In genomic region chr6:87700729-87701675, GRCh38 we compare ENCODE assay signal across 1 cellular context.
TF ChIP-seq lines count a peak whose summit lies in the region.

No MANE protein-coding gene starts in this region.

TF ChIP-seq in HepG2, 621 proteins besides CTCF, POLR2A, EP300 and RAD21 (continued from another document and continues in another):
- TF ChIP-seq ZNF33B (CRISPR knock-in tag; IDR thresholded peaks at IDR 0.05) (no peak), AFF4 (CRISPR knock-in tag; IDR thresholded peaks at IDR 0.05) (peak; percentile 88; the same call in 1 of the 2 replicates), SRSF4 (IDR thresholded peaks at IDR 0.05; ENCODE audit: low read depth, low read length, poor library complexity, severe bottlenecking) (no peak), ATM (IDR thresholded peaks at IDR 0.05; ENCODE audit: borderline replicate concordance) (no peak), ZNF782 (CRISPR knock-in tag; IDR thresholded peaks at IDR 0.05; ENCODE audit: borderline replicate concordance) (no peak), ZFP90 (CRISPR knock-in tag; IDR thresholded peaks at IDR 0.05; ENCODE audit: borderline replicate concordance) (0 out of 2 replicates have a peak, but pooled peaks have one; percentile 10), ZBTB7B (CRISPR knock-in tag; IDR thresholded peaks at IDR 0.05) (no peak; the same call in 1 of the 2 replicates), MZF1 (CRISPR knock-in tag; IDR thresholded peaks at IDR 0.05; ENCODE audit: borderline replicate concordance) (no peak), FOSL2 (CRISPR knock-in tag; IDR thresholded peaks at IDR 0.05) (no peak), ZNF512B (CRISPR knock-in tag; IDR thresholded peaks at IDR 0.05; ENCODE audit: borderline replicate concordance) (no peak), ARNT (IDR thresholded peaks at IDR 0.05) (no peak), ZNF549 (CRISPR knock-in tag; IDR thresholded peaks at IDR 0.05) (no peak), GATA4 (IDR thresholded peaks at IDR 0.05; ENCODE audit: borderline replicate concordance, low read depth) (no peak), HOXA5 (CRISPR knock-in tag; IDR thresholded peaks at IDR 0.05) (0 out of 2 replicates have a peak, but pooled peaks have one; percentile 21), KMT2B (CRISPR knock-in tag; IDR thresholded peaks at IDR 0.05) (no peak), ZNF329 (CRISPR knock-in tag; IDR thresholded peaks at IDR 0.05; ENCODE audit: low read depth) (no peak), GATAD2A (CRISPR knock-in tag; IDR thresholded peaks at IDR 0.05) (peak; percentile 44; the same call in 1 of the 2 replicates), AKNA (CRISPR knock-in tag; IDR thresholded peaks at IDR 0.05; ENCODE audit: borderline replicate concordance) (no peak), ZFY (CRISPR knock-in tag; IDR thresholded peaks at IDR 0.05) (no peak), SRSF9 (IDR thresholded peaks at IDR 0.05; ENCODE audit: borderline replicate concordance, insufficient read depth, low read depth, low read length, poor library complexity, severe bottlenecking) (no peak), SETDB1 (CRISPR knock-in tag; IDR thresholded peaks at IDR 0.05; ENCODE audit: borderline replicate concordance) (no peak), SALL1 (CRISPR knock-in tag; IDR thresholded peaks at IDR 0.05) (no peak), ZNF749 (CRISPR knock-in tag; IDR thresholded peaks at IDR 0.05; ENCODE audit: borderline replicate concordance) (no peak), ZNF232 (CRISPR knock-in tag; IDR thresholded peaks at IDR 0.05; ENCODE audit: borderline replicate concordance) (no peak), REXO4 (CRISPR knock-in tag; IDR thresholded peaks at IDR 0.05; ENCODE audit: borderline replicate concordance) (0 out of 2 replicates have a peak, but pooled peaks have one; percentile 75), XRCC5 (optimal IDR thresholded peaks at IDR 0.05; ENCODE audit: low read length) (no peak), NAIF1 (CRISPR knock-in tag; IDR thresholded peaks at IDR 0.05; ENCODE audit: borderline replicate concordance) (no peak), FOXA1 (IDR thresholded peaks at IDR 0.05) (no peak), FOXA1 (CRISPR knock-in tag; IDR thresholded peaks at IDR 0.05) (0 out of 2 replicates have a peak, but pooled peaks have one; percentile 6), REST (IDR thresholded peaks at IDR 0.05; ENCODE audit: borderline replicate concordance in 1 of 2, low read depth in 1 of 2, low read length in 2 of 2) (no peak), FOXO1 (CRISPR knock-in tag; IDR thresholded peaks at IDR 0.05) (no peak)
- TF ChIP-seq, protein P1, sequence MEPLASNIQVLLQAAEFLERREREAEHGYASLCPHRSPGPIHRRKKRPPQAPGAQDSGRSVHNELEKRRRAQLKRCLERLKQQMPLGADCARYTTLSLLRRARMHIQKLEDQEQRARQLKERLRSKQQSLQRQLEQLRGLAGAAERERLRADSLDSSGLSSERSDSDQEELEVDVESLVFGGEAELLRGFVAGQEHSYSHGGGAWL (CRISPR knock-in tag; IDR thresholded peaks at IDR 0.05) = no peak
- TF ChIP-seq, protein P2, sequence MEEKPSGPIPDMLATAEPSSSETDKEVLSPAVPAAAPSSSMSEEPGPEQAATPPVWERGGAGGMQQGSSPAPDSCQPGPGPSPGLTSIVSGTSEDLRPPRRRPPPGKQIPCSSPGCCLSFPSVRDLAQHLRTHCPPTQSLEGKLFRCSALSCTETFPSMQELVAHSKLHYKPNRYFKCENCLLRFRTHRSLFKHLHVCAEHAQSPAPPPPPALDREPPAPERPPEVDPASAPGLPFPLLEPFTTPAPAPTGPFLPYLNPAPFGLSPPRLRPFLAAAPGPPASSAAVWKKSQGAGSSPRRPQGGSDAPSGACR (CRISPR knock-in tag; IDR thresholded peaks at IDR 0.05) = no peak
- TF ChIP-seq, protein P3, sequence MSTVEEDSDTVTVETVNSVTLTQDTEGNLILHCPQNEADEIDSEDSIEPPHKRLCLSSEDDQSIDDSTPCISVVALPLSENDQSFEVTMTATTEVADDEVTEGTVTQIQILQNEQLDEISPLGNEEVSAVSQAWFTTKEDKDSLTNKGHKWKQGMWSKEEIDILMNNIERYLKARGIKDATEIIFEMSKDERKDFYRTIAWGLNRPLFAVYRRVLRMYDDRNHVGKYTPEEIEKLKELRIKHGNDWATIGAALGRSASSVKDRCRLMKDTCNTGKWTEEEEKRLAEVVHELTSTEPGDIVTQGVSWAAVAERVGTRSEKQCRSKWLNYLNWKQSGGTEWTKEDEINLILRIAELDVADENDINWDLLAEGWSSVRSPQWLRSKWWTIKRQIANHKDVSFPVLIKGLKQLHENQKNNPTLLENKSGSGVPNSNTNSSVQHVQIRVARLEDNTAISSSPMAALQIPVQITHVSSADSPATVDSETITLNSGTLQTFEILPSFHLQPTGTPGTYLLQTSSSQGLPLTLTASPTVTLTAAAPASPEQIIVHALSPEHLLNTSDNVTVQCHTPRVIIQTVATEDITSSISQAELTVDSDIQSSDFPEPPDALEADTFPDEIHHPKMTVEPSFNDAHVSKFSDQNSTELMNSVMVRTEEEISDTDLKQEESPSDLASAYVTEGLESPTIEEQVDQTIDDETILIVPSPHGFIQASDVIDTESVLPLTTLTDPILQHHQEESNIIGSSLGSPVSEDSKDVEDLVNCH (CRISPR knock-in tag; IDR thresholded peaks at IDR 0.05) = no peak
- TF ChIP-seq, protein P4, sequence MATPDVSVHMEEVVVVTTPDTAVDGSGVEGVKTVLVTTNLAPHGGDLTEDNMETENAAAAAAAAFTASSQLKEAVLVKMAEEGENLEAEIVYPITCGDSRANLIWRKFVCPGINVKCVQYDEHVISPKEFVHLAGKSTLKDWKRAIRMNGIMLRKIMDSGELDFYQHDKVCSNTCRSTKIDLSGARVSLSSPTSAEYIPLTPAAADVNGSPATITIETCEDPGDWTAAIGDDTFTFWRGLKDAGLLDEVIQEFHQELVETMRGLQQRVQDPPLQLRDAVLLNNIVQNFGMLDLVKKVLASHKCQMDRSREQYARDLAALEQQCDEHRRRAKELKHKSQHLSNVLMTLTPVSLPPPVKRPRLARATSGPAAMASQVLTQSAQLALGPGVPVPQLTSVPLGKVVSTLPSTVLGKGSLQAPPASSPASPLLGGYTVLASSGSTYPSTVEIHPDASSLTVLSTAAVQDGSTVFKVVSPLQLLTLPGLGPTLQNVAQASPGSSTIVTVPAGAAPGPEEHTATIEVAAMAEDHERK (CRISPR knock-in tag; IDR thresholded peaks at IDR 0.05; ENCODE audit: low read depth) = no peak
- TF ChIP-seq, protein P5, sequence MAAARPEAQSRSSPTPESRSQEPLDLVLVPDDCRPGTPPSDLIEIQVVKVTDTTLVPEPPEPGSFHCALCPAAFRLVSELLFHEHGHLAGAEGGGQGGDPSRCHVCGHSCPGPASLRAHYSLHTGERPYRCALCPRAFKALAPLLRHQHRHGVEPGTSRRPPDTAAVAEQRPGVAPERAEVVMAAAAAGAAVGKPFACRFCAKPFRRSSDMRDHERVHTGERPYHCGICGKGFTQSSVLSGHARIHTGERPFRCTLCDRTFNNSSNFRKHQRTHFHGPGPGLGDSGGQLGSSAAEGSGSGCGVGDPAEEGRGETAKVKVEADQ (CRISPR knock-in tag; IDR thresholded peaks at IDR 0.05; ENCODE audit: borderline replicate concordance) = no peak
